ENCODE assay signal across 1 cellular context in genomic region chr15:63998489-63998888, GRCh38.
TF ChIP-seq lines count a peak whose summit lies in the region.

No MANE protein-coding gene starts in this region.

TF ChIP-seq in GM12878, 131 proteins besides CTCF, POLR2A, EP300 and RAD21:
- no peak for TF ChIP-seq ATF2 (IDR thresholded peaks at IDR 0.05; ENCODE audit: low read length)
- TF ChIP-seq, protein P1, sequence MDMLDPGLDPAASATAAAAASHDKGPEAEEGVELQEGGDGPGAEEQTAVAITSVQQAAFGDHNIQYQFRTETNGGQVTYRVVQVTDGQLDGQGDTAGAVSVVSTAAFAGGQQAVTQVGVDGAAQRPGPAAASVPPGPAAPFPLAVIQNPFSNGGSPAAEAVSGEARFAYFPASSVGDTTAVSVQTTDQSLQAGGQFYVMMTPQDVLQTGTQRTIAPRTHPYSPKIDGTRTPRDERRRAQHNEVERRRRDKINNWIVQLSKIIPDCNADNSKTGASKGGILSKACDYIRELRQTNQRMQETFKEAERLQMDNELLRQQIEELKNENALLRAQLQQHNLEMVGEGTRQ (IDR thresholded peaks at IDR 0.05; ENCODE audit: borderline replicate concordance, low read depth, low read length), result no peak
- no peak for TF ChIP-seq ASH2L (IDR thresholded peaks at IDR 0.05; ENCODE audit: borderline replicate concordance, low read depth)
- no peak for TF ChIP-seq NFIC (IDR thresholded peaks at IDR 0.05; ENCODE audit: low read depth, low read length)
TF ChIP-seq in GM12878: peak in this region for 0.
